Comparison of ENCODE assay signal across 8 cellular contexts in the genomic region with DNA sequence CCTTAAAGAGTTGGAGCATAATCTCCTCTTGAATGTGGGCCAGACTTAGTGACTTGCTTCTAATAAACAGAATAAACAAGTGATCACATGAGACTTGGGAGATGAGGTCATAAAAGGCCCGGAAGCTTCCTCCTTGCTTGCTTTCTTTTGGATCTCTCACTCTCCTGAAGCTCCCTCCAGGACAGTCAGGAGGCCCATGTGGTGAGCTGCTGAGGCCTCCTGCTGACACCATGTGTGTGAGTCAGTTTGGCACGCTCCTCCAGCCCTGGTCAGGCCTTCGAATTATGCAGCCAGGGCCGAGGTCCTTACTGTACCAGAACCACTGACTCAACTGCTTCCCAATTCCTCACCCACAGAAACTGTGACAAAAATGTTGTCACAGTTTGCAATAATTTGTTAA. TPM values are rescaled to one million over a fixed set of nuclear protein-coding genes. Genes with fewer than 3 reads are reported as not detected.
DNase-seq lines count a peak whose midpoint lies in the region; ATAC-seq and TF ChIP-seq lines count a peak whose summit lies in the region.

No MANE protein-coding gene starts in this region.

- H2AFZ ChIP-seq in smooth muscle cell (ENCODE audit: low read depth): no peak overlapping the region

- no peaks in the 10 kb centered on the region for H3K27me3 Mint-ChIP-seq in type B pancreatic cell

- peak overlapping the region; percentile 92 for H3K27ac ChIP-seq in smooth muscle cell (ENCODE audit: low read depth)

- H3K79me2 ChIP-seq in smooth muscle cell (ENCODE audit: low read depth): peaks cover 5% of the 10 kb centered on the region

- H3K4me2 ChIP-seq in smooth muscle cell: no peak overlapping the region

- no peaks in the 10 kb centered on the region for H3K4me1 ChIP-seq in smooth muscle cell (ENCODE audit: low read depth)

- WGBS in smooth muscle cell (ENCODE audit: low lambda C conversion rate): 17% methylated on average over 4 of the region's 4 CpGs

- H3K27me3 ChIP-seq in smooth muscle cell (ENCODE audit: low read depth): no peaks in the 10 kb centered on the region

- no peak overlapping the region for H3K4me3 ChIP-seq in HFF-Myc (replicated peaks; ENCODE audit: low read depth, low read length)
- H3K4me3 ChIP-seq in smooth muscle cell: no peak overlapping the region

- peaks cover 6% of the 10 kb centered on the region for H3K9me3 Mint-ChIP-seq in type B pancreatic cell

- intact Hi-C loops in left ventricle myocardium superior (cut with micrococcal nuclease): no loop called here

- peaks cover 25% of the 10 kb centered on the region for H3K36me3 ChIP-seq in smooth muscle cell (ENCODE audit: low read depth)

- H3K9me3 ChIP-seq in smooth muscle cell (replicated peaks; ENCODE audit: low read depth): no peaks in the 10 kb centered on the region

- H3K4me1 Mint-ChIP-seq in type B pancreatic cell (ENCODE audit: unreplicated experiment): peaks cover 3% of the 10 kb centered on the region

- ATAC-seq in left ventricle myocardium superior (peak; percentile 91), GM18520 (IDR thresholded peaks at IDR 0.05; ENCODE audit: unreplicated experiment) (no peak), HG03469 (IDR thresholded peaks at IDR 0.05; ENCODE audit: unreplicated experiment) (no peak)

- H3K27ac Mint-ChIP-seq in type B pancreatic cell: no peak overlapping the region

- no peak overlapping the region for H3K4me3 Mint-ChIP-seq in type B pancreatic cell

- peaks cover 7% of the 10 kb centered on the region for H4K20me1 ChIP-seq in smooth muscle cell (ENCODE audit: low read depth)

- DNase-seq in HFF-Myc (ENCODE audit: extremely low read depth, low read depth) (peak; percentile 91), astrocyte of the hippocampus (ENCODE audit: low read depth, low spot score) (peak; percentile 95), left ventricle myocardium superior (peak; percentile 72), smooth muscle cell (lab: John Stamatoyannopoulos, UW; ENCODE audit: unreplicated experiment) (peak; percentile 15), KG1 (lab: John Stamatoyannopoulos, UW) (no peak), type B pancreatic cell (ENCODE audit: extremely low spot score, unreplicated experiment) (no peak)

- no peak for TF ChIP-seq CTCF in HFF-Myc (IDR thresholded peaks at IDR 0.05; ENCODE audit: low read depth, low read length, missing control alignments)
- no peak for TF ChIP-seq CTCF in smooth muscle cell (IDR thresholded peaks at IDR 0.05; ENCODE audit: borderline replicate concordance, insufficient read depth, poor library complexity, severe bottlenecking)
- no peak for TF ChIP-seq CTCF in type B pancreatic cell (conservative IDR thresholded peaks at IDR 0.05)

- peak overlapping the region; percentile 54 for H3K9ac ChIP-seq in smooth muscle cell (ENCODE audit: low read depth)

- peaks cover 25% of the 10 kb centered on the region for H3F3A ChIP-seq in smooth muscle cell (ENCODE audit: low read depth)

- H3K36me3 Mint-ChIP-seq in type B pancreatic cell: peaks cover 60% of the 10 kb centered on the region

RNA-seq across cellular contexts. Expression of a gene that starts 53.2 kb away (rescaled TPM):
- 25.5 TPM for total RNA-seq in left ventricle myocardium superior
- 103 and 111 TPM in 2 replicates for total RNA-seq in smooth muscle cell
- 82.0 and 82.6 TPM in 2 replicates for polyA plus RNA-seq in smooth muscle cell
- total RNA-seq in type B pancreatic cell (ENCODE audit: low replicate concordance): 51.4 and 77.9 TPM in 2 replicates

Comparison
In these comparisons a context has a peak if more than half of its experiments do, and no peak if none do; other contexts are left out.
1. DNase-seq: peak in HFF-Myc (single experiment), astrocyte of the hippocampus (single experiment), left ventricle myocardium superior (single experiment) and smooth muscle cell (single experiment); none in KG1 (single experiment) and type B pancreatic cell (single experiment).